2 cellular contexts compared by ENCODE assay signal in genomic region chr5:52102311-52102710, GRCh38.
DNase-seq lines count a peak whose midpoint lies in the region; TF ChIP-seq lines count a peak whose summit lies in the region.
"Not testable (repeated sequence)": the region's sequence is repeated elsewhere in the genome, so short reads cannot be mapped to it uniquely, and the experiment has no call there.

No MANE protein-coding gene starts in this region.

- DNase-seq in activated CD8-positive, alpha-beta memory T cell treated with anti-CD3 and anti-CD28 coated beads, Interleukin-2, amount 50 U/mL, for 4 hours = peak; percentile 9
- DNase-seq in chondrocyte (ENCODE audit: low spot score) = peak; percentile 60

- peaks cover 16% of the 10 kb centered on the region for H3K9me3 Mint-ChIP-seq in chondrocyte (ENCODE audit: low read depth)

- not testable (repeated sequence) for H3K4me3 Mint-ChIP-seq in chondrocyte (ENCODE audit: unreplicated experiment)

- not testable (repeated sequence) for TF ChIP-seq CTCF in chondrocyte (IDR thresholded peaks at IDR 0.05)

- H3K4me1 Mint-ChIP-seq in chondrocyte (ENCODE audit: low read depth) = not testable (repeated sequence)

- H3K36me3 Mint-ChIP-seq in chondrocyte (ENCODE audit: low read depth) = not testable (repeated sequence)

- not testable (repeated sequence) for H3K27me3 Mint-ChIP-seq in chondrocyte (ENCODE audit: low read depth)

- H3K27ac Mint-ChIP-seq in chondrocyte (ENCODE audit: unreplicated experiment) = not testable (repeated sequence)
